Comparison of ENCODE assay signal across 16 cellular contexts in genomic region chr10:119238577-119238976, GRCh38. TPM values are rescaled to one million over a fixed set of nuclear protein-coding genes. Genes with fewer than 3 reads are reported as not detected.
DNase-seq lines count a peak whose midpoint lies in the region; ATAC-seq, FAIRE-seq and TF ChIP-seq lines count a peak whose summit lies in the region.
"Had no signal": no experiment of that assay in that cellular context is flagged by ENCODE, and none has a peak within 500 bp of the region (broad histone marks: within the 10 kb centered on the region; RNA-seq: fewer than 3 reads in every experiment).

No MANE protein-coding gene starts in this region.

- ATAC-seq in CD4-positive, alpha-beta T cell (ENCODE audit: poor library complexity), result no peak
- ATAC-seq in lower lobe of right lung, result no peak
- ATAC-seq in GM18517 (IDR thresholded peaks at IDR 0.05; ENCODE audit: unreplicated experiment), result no peak
- no peak for ATAC-seq in GM18867 (IDR thresholded peaks at IDR 0.05; ENCODE audit: unreplicated experiment)

- TF ChIP-seq CTCF in CD4-positive, alpha-beta T cell (IDR thresholded peaks at IDR 0.05), result no peak
- TF ChIP-seq CTCF in lower lobe of right lung (IDR thresholded peaks at IDR 0.05), result no peak

- no peaks in the 10 kb centered on the region for H3K9me3 ChIP-seq in CD4-positive, alpha-beta T cell (ENCODE audit: control insufficient read depth, low read length)
- H3K9me3 ChIP-seq in adipocyte (ENCODE audit: control insufficient read depth, low read length) (no peaks in the 10 kb centered on the region), lower lobe of right lung (no peaks in the 10 kb centered on the region)
- H3K9me3 ChIP-seq: ovary, thoracic aorta had no signal

- H3K4me1 ChIP-seq in adipocyte (ENCODE audit: control insufficient read depth, insufficient read depth, low read length) (peaks cover 20% of the 10 kb centered on the region), lower lobe of right lung (peaks cover 69% of the 10 kb centered on the region), rectal smooth muscle tissue (ENCODE audit: control insufficient read depth, insufficient read depth, low read length) (peaks cover 16% of the 10 kb centered on the region)

- no peak overlapping the region for H3K4me3 ChIP-seq in adipocyte (ENCODE audit: low read length)
- no peak overlapping the region for H3K4me3 ChIP-seq in lower lobe of right lung
- H3K4me3 ChIP-seq in rectal smooth muscle tissue (ENCODE audit: low read length), result no peak overlapping the region
- H3K4me3 ChIP-seq: ovary, thoracic aorta had no signal

- H3K9me3 Mint-ChIP-seq in CD4-positive, alpha-beta T cell, result no peaks in the 10 kb centered on the region

- no peaks in the 10 kb centered on the region for H3K27me3 Mint-ChIP-seq in CD4-positive, alpha-beta T cell

- CTCF ChIA-PET in CD4-positive, alpha-beta T cell (lab: Charles Lee), result no interaction called here

- H3K36me3 Mint-ChIP-seq in CD4-positive, alpha-beta T cell (ENCODE audit: low read depth), result no peaks in the 10 kb centered on the region

- intact Hi-C loops in CD4-positive, alpha-beta T cell (cut with DNase I, micrococcal nuclease), result no loop called here
- intact Hi-C loops in lower lobe of right lung (cut with DNase I), result no loop called here

- H3K9ac ChIP-seq in adipocyte (ENCODE audit: low read length), result no peak overlapping the region
- H3K9ac ChIP-seq in rectal smooth muscle tissue (ENCODE audit: low read length), result no peak overlapping the region

- no peak for TF ChIP-seq POLR2A in GM12892 (IDR thresholded peaks at IDR 0.05; ENCODE audit: low read depth, low read length)

- DNase-seq in CD4-positive, alpha-beta T cell, result no peak
- DNase-seq in adipocyte (ENCODE audit: low read depth), result peak; percentile 38
- DNase-seq in lower lobe of right lung, result no peak
- DNase-seq in GM12892 (ENCODE audit: insufficient read length), result no peak
- no peak for DNase-seq in AG20443 (ENCODE audit: low spot score)
- DNase-seq: anterior cingulate cortex, Karpas-422, NCI-H1417, NCI-H2227 treated with DMSO at 0.1 percent for 48 hours had no signal

- POLR2A ChIA-PET in CD4-positive, alpha-beta T cell (lab: Charles Lee), result no interaction called here

- H3K27me3 ChIP-seq in CD4-positive, alpha-beta T cell (ENCODE audit: control insufficient read depth, insufficient read depth, low read length), result no peaks in the 10 kb centered on the region
- no peaks in the 10 kb centered on the region for H3K27me3 ChIP-seq in adipocyte (replicated peaks; ENCODE audit: control insufficient read depth, insufficient read depth, low read length)
- H3K27me3 ChIP-seq in lower lobe of right lung (ENCODE audit: low read depth), result no peaks in the 10 kb centered on the region
- no peaks in the 10 kb centered on the region for H3K27me3 ChIP-seq in rectal smooth muscle tissue (ENCODE audit: control insufficient read depth, insufficient read depth, low read length)
- H3K27me3 ChIP-seq: ovary had no signal

- no peak for FAIRE-seq in GM12892 (lab: Jason Lieb, UNC)
- FAIRE-seq: colon had no signal

- H3K4me1 Mint-ChIP-seq in CD4-positive, alpha-beta T cell (ENCODE audit: low read depth), result peaks cover 59% of the 10 kb centered on the region

- H3K36me3 ChIP-seq in adipocyte (ENCODE audit: control insufficient read depth, insufficient read depth, low read length, severe bottlenecking), result no peaks in the 10 kb centered on the region
- H3K36me3 ChIP-seq in lower lobe of right lung, result no peaks in the 10 kb centered on the region
- H3K36me3 ChIP-seq in rectal smooth muscle tissue (ENCODE audit: control insufficient read depth, insufficient read depth, low read length), result no peaks in the 10 kb centered on the region
- H3K36me3 ChIP-seq: ovary, thoracic aorta had no signal

- H3K27ac ChIP-seq in CD4-positive, alpha-beta T cell (ENCODE audit: low read depth, low read length), result no peak overlapping the region
- H3K27ac ChIP-seq in lower lobe of right lung (peak overlapping the region; percentile 62), rectal smooth muscle tissue (ENCODE audit: low read depth, low read length) (peak overlapping the region; percentile 10)
- H3K27ac ChIP-seq: HL-60, ovary had no signal

- H3K27ac Mint-ChIP-seq in CD4-positive, alpha-beta T cell, result peak overlapping the region; percentile 55

- no peak overlapping the region for H3K4me3 Mint-ChIP-seq in CD4-positive, alpha-beta T cell

RNA-seq across cellular contexts. Expression of gene GRK5, which starts 31.2 kb away (rescaled TPM):
- 10 to 100 TPM; 19.2 to 20.8 TPM for total RNA-seq in CD4-positive, alpha-beta T cell
- total RNA-seq in lower lobe of right lung, result 68.7 TPM
- 13.0 TPM for polyA plus RNA-seq in GM12892 (2012; ENCODE audit: missing spikeins)

RNA-seq across cellular contexts. Expression of gene PRDX3, which starts 60.0 kb away (rescaled TPM):
- total RNA-seq in CD4-positive, alpha-beta T cell, result 1 to 10 TPM; 7.1 to 7.5 TPM
- 82.0 TPM for total RNA-seq in lower lobe of right lung
- 290 TPM for polyA plus RNA-seq in GM12892 (2012; ENCODE audit: missing spikeins)
